ENCODE assay signal across 20 cellular contexts in genomic region chr12:49051777-49052438, GRCh38. TPM values are rescaled to one million over a fixed set of nuclear protein-coding genes. Genes with fewer than 3 reads are reported as not detected.
DNase-seq lines count a peak whose midpoint lies in the region; ATAC-seq and TF ChIP-seq lines count a peak whose summit lies in the region.
"Had no signal": no experiment of that assay in that cellular context is flagged by ENCODE, and none has a peak within 500 bp of the region (broad histone marks: within the 10 kb centered on the region; RNA-seq: fewer than 3 reads in every experiment).

No MANE protein-coding gene starts in this region.

- H3K4me3 Mint-ChIP-seq in MCF 10A (ENCODE audit: unreplicated experiment), result no peak overlapping the region
- no peak overlapping the region for H3K4me3 Mint-ChIP-seq in effector memory CD8-positive, alpha-beta T cell
- no peak overlapping the region for H3K4me3 Mint-ChIP-seq in natural killer cell treated with Interleukin-12 subunit alpha and Interleukin-12 subunit beta and Interleukin-15 and Interleukin-18, amount 100 ng/mL, for 72 hours
- H3K4me3 Mint-ChIP-seq: CD8-positive, alpha-beta memory T cell had no signal

- H3K4me1 Mint-ChIP-seq in MCF 10A (ENCODE audit: insufficient read depth, unreplicated experiment), result peaks cover 26% of the 10 kb centered on the region
- H3K4me1 Mint-ChIP-seq in effector memory CD8-positive, alpha-beta T cell (ENCODE audit: low read depth in 2 of 2), result peaks cover 26 to 45% of the 10 kb centered on the region in 2 donors
- peaks cover 24 to 49% of the 10 kb centered on the region in 2 donors for H3K4me1 Mint-ChIP-seq in natural killer cell treated with Interleukin-12 subunit alpha and Interleukin-12 subunit beta and Interleukin-15 and Interleukin-18, amount 100 ng/mL, for 72 hours (ENCODE audit: low read depth in 2 of 2)

- no peak overlapping the region for H3K27ac Mint-ChIP-seq in MCF 10A (ENCODE audit: low read depth, unreplicated experiment)
- peak overlapping the region; percentile 18 to 51 for H3K27ac Mint-ChIP-seq in effector memory CD8-positive, alpha-beta T cell
- H3K27ac Mint-ChIP-seq in natural killer cell treated with Interleukin-12 subunit alpha and Interleukin-12 subunit beta and Interleukin-15 and Interleukin-18, amount 100 ng/mL, for 72 hours, result no peak overlapping the region
- H3K27ac Mint-ChIP-seq: IgD-negative memory B cell had no signal

- no peaks in the 10 kb centered on the region for H3K9me3 Mint-ChIP-seq in MCF 10A (ENCODE audit: unreplicated experiment)
- H3K9me3 Mint-ChIP-seq in effector memory CD8-positive, alpha-beta T cell, result no peaks in the 10 kb centered on the region
- H3K9me3 Mint-ChIP-seq in natural killer cell treated with Interleukin-12 subunit alpha and Interleukin-12 subunit beta and Interleukin-15 and Interleukin-18, amount 100 ng/mL, for 72 hours, result no peaks in the 10 kb centered on the region
- H3K9me3 Mint-ChIP-seq: CD8-positive, alpha-beta memory T cell; IgD-negative memory B cell had no signal

- no peak overlapping the region for H3K4me2 ChIP-seq in mammary epithelial cell (ENCODE audit: insufficient read depth, low read depth, low read length)

- WGBS in mammary epithelial cell (ENCODE audit: low coverage, missing lambda C conversion rate), result 86% methylated on average over 10 of the region's 20 CpGs
- WGBS in aorta, 2 donors, result 87 to 89% methylated on average over 20 of the region's 20 CpGs

- POLR2A ChIA-PET in MCF 10A (lab: Yijun Ruan, JAX), result interaction anchor here (0.7 kb wide), 1 partner anchor 15 kb away, joined by 3 read pairs; no protein-coding TSS in a partner anchor

- H3K27me3 ChIP-seq in mammary epithelial cell (ENCODE audit: insufficient read depth, low read length), result no peaks in the 10 kb centered on the region
- no peaks in the 10 kb centered on the region for H3K27me3 ChIP-seq in aorta (ENCODE audit: control insufficient read depth in 1 of 2, insufficient read depth in 2 of 2, low read length in 1 of 2)

- H3K9me3 ChIP-seq in mammary epithelial cell (replicated peaks; ENCODE audit: insufficient read depth, low read length) (no peaks in the 10 kb centered on the region), aorta (ENCODE audit: control insufficient read depth, low read length) (no peaks in the 10 kb centered on the region)

- dilution Hi-C loops in mammary epithelial cell (cut with HindIII; ENCODE audit: low sequenced_read_pairs), result no loop called here

- BruUV-seq in mammary epithelial cell (replicated peaks; lab: Mats Ljungman, UMichigan) (TSS peak; percentile 24), MCF 10A (replicated peaks; lab: Mats Ljungman, UMichigan) (no TSS peak)

- in situ Hi-C loops in mammary epithelial cell (cut with MboI; ENCODE audit: low sequenced_read_pairs in 2 of 2), result no loop called here

- no peak overlapping the region for H3K9ac ChIP-seq in mammary epithelial cell (ENCODE audit: insufficient read depth, low read length)

- CTCF ChIA-PET in mammary epithelial cell (lab: Charles Lee; ENCODE audit: low non-redundant PET) (no interaction called here), MCF 10A (lab: Yijun Ruan, JAX) (no interaction called here)

- H2AFZ ChIP-seq in mammary epithelial cell (ENCODE audit: low read depth, low read length), result no peak overlapping the region

- DNase-seq in mammary epithelial cell, result no peak
- DNase-seq in MCF 10A (ENCODE audit: unreplicated experiment), result no peak
- DNase-seq in effector memory CD8-positive, alpha-beta T cell, result no peak
- DNase-seq in natural killer cell treated with Interleukin-12 subunit alpha and Interleukin-12 subunit beta and Interleukin-15 and Interleukin-18, amount 100 ng/mL, for 72 hours (ENCODE audit: low spot score), result peak; percentile 51
- peak; percentile 45 to 66 for DNase-seq in aorta
- no peak for DNase-seq in GM19238 (ENCODE audit: insufficient read length, low spot score)
- no peak for DNase-seq in activated CD4-positive, alpha-beta T cell treated with anti-CD3 and anti-CD28 coated beads for 48 hours
- no peak for DNase-seq in activated effector memory CD4-positive, alpha-beta T cell treated with anti-CD3 and anti-CD28 coated beads, Interleukin-2, amount 50 U/mL, for 16 hours
- DNase-seq: Calu3, DMS153, NCI-H1694, NCI-H2081, NCI-H2171 treated with DMSO at 0.1 percent for 48 hours, NCI-H446, NCI-H526, OCI-M1, SHP77 treated with DMSO at 0.1 percent for 48 hours had no signal

- H3K27ac ChIP-seq in mammary epithelial cell (ENCODE audit: insufficient read depth, low read depth, low read length) (no peak overlapping the region), aorta (ENCODE audit: low read depth in 1 of 2, low read length in 2 of 2) (no peak overlapping the region)

- peaks cover 76% of the 10 kb centered on the region for H3K79me2 ChIP-seq in mammary epithelial cell (ENCODE audit: insufficient read depth, low read length)

- H3K36me3 ChIP-seq in mammary epithelial cell (ENCODE audit: insufficient read depth, low read length) (peaks cover 34% of the 10 kb centered on the region), aorta (ENCODE audit: control insufficient read depth in 1 of 2, insufficient read depth in 2 of 2, low read length in 1 of 2) (peaks cover 3 to 13% of the 10 kb centered on the region in 2 donors)

- H3K27me3 Mint-ChIP-seq in MCF 10A (ENCODE audit: insufficient read depth, unreplicated experiment), result no peaks in the 10 kb centered on the region
- H3K27me3 Mint-ChIP-seq in effector memory CD8-positive, alpha-beta T cell, result no peaks in the 10 kb centered on the region
- H3K27me3 Mint-ChIP-seq in natural killer cell treated with Interleukin-12 subunit alpha and Interleukin-12 subunit beta and Interleukin-15 and Interleukin-18, amount 100 ng/mL, for 72 hours, result no peaks in the 10 kb centered on the region
- H3K27me3 Mint-ChIP-seq: CD8-positive, alpha-beta memory T cell had no signal

- no peak overlapping the region for H3K4me3 ChIP-seq in mammary epithelial cell (replicated peaks in 1 of 3; ENCODE audit: insufficient read depth in 1 of 3, low read depth in 2 of 3, low read length in 3 of 3)
- no peak overlapping the region for H3K4me3 ChIP-seq in aorta (ENCODE audit: low read length in 2 of 2)

- peaks cover 3% of the 10 kb centered on the region for H4K20me1 ChIP-seq in mammary epithelial cell (ENCODE audit: insufficient read depth, low read length)

- ATAC-seq in effector memory CD8-positive, alpha-beta T cell (replicated peaks), result no peak
- no peak for ATAC-seq in natural killer cell treated with Interleukin-12 subunit alpha and Interleukin-12 subunit beta and Interleukin-15 and Interleukin-18, amount 100 ng/mL, for 72 hours
- no peak for ATAC-seq in aorta (ENCODE audit: low FRiP score)

- TF ChIP-seq CTCF in mammary epithelial cell (conservative IDR thresholded peaks at IDR 0.05 in 1 of 2, IDR thresholded peaks at IDR 0.05 in 1 of 2; ENCODE audit: extremely low read depth in 1 of 2, insufficient read depth in 1 of 2, low read depth in 1 of 2, low read length in 2 of 2) (no peak), MCF 10A (IDR thresholded peaks at IDR 0.05; ENCODE audit: unreplicated experiment) (no peak)

- peaks cover 76% of the 10 kb centered on the region for H3K36me3 Mint-ChIP-seq in MCF 10A (ENCODE audit: insufficient read depth, unreplicated experiment)
- H3K36me3 Mint-ChIP-seq in effector memory CD8-positive, alpha-beta T cell (ENCODE audit: insufficient read depth), result peaks cover 71% of the 10 kb centered on the region
- H3K36me3 Mint-ChIP-seq in natural killer cell treated with Interleukin-12 subunit alpha and Interleukin-12 subunit beta and Interleukin-15 and Interleukin-18, amount 100 ng/mL, for 72 hours, result peaks cover 26% of the 10 kb centered on the region
- H3K36me3 Mint-ChIP-seq: IgD-negative memory B cell had no signal

- intact Hi-C loops in mammary epithelial cell (cut with micrococcal nuclease), result no loop called here
- intact Hi-C loops in MCF 10A (cut with micrococcal nuclease), result no loop called here
- intact Hi-C loops in aorta (cut with DNase I), result no loop called here

- peaks cover 10% of the 10 kb centered on the region for H3K4me1 ChIP-seq in mammary epithelial cell (ENCODE audit: insufficient read depth, low read length)
- H3K4me1 ChIP-seq in aorta (ENCODE audit: control insufficient read depth in 1 of 2, insufficient read depth in 2 of 2, low read length in 2 of 2), result no peaks in the 10 kb centered on the region

RNA-seq across cellular contexts. Expression of gene KMT2D, which starts 8.7 kb away (rescaled TPM):
- total RNA-seq in mammary epithelial cell, result 10 to 100 TPM; 30.7 to 78.0 TPM
- polyA plus RNA-seq in mammary epithelial cell, result 8.0 TPM
- 90.4 TPM for polyA minus RNA-seq in mammary epithelial cell
- total RNA-seq in MCF 10A (2022), result 76.9 and 92.5 TPM in 2 replicates
- total RNA-seq in natural killer cell treated with Interleukin-12 subunit alpha and Interleukin-12 subunit beta and Interleukin-15 and Interleukin-18, amount 100 ng/mL, for 72 hours, result 100 to 1,000 TPM; 120 to 199 TPM
- total RNA-seq in aorta, result 10 to 100 TPM; 88.6 to 97.4 TPM
- polyA plus RNA-seq in aorta, result 10 to 100 TPM; 11.5 to 14.4 TPM

RNA-seq across cellular contexts. Expression of gene RHEBL1, which starts 17.9 kb away (rescaled TPM):
- 1 to 10 TPM; 1.0 to 2.3 TPM for total RNA-seq in mammary epithelial cell
- 1.9 TPM for polyA plus RNA-seq in mammary epithelial cell
- not detected for polyA minus RNA-seq in mammary epithelial cell
- 0.35 and 0.93 TPM in 2 replicates for total RNA-seq in MCF 10A (2022)
- total RNA-seq in natural killer cell treated with Interleukin-12 subunit alpha and Interleukin-12 subunit beta and Interleukin-15 and Interleukin-18, amount 100 ng/mL, for 72 hours, result 10 to 100 TPM; 21.9 to 28.9 TPM
- total RNA-seq in aorta, result 1 to 10 TPM in 1 of 2 donors, under 1 TPM in 1; 0.55 to 1.1 TPM
- polyA plus RNA-seq in aorta, result 1 to 10 TPM; 1.3 to 2.4 TPM

RNA-seq across cellular contexts. Expression of gene PRKAG1, which starts 33.3 kb away (rescaled TPM):
- total RNA-seq in mammary epithelial cell (10 to 100 TPM; 56.7 to 84.8 TPM), MCF 10A (2022) (80.3 and 84.6 TPM in 2 replicates), aorta (10 to 100 TPM; 44.8 to 50.6 TPM)
- polyA plus RNA-seq in mammary epithelial cell (89.0 TPM), aorta (10 to 100 TPM; 48.0 to 57.1 TPM)
- polyA minus RNA-seq in mammary epithelial cell, result 73.9 TPM
- total RNA-seq in natural killer cell treated with Interleukin-12 subunit alpha and Interleukin-12 subunit beta and Interleukin-15 and Interleukin-18, amount 100 ng/mL, for 72 hours, result 10 to 100 TPM; 63.4 to 70.3 TPM

RNA-seq across cellular contexts. Expression of gene DHH, which starts 42.7 kb away (rescaled TPM):
- total RNA-seq in mammary epithelial cell (under 1 TPM in 1 of 2 donors, not detected in 1; under 0.01 TPM), MCF 10A (2022) (not detected in 2 replicates), aorta (1 to 10 TPM; 1.3 to 3.6 TPM)
- polyA plus RNA-seq in mammary epithelial cell (not detected), aorta (under 1 TPM in 1 of 2 donors, not detected in 1; 0.33 TPM)
- not detected for polyA minus RNA-seq in mammary epithelial cell
- total RNA-seq in natural killer cell treated with Interleukin-12 subunit alpha and Interleukin-12 subunit beta and Interleukin-15 and Interleukin-18, amount 100 ng/mL, for 72 hours, result under 1 TPM; 0.24 to 0.31 TPM
- total RNA-seq: Calu3, RPMI7951 had no signal
- polyA plus RNA-seq: CD8-positive, alpha-beta memory T cell; IgD-negative memory B cell had no signal

RNA-seq across cellular contexts. Expression of gene DDN, which starts 52.7 kb away (rescaled TPM):
- under 1 TPM; 0.33 to 0.52 TPM for total RNA-seq in mammary epithelial cell
- 0.09 TPM for polyA plus RNA-seq in mammary epithelial cell
- polyA minus RNA-seq in mammary epithelial cell, result not detected
- 0.28 and 0.47 TPM in 2 replicates for total RNA-seq in MCF 10A (2022)
- total RNA-seq in natural killer cell treated with Interleukin-12 subunit alpha and Interleukin-12 subunit beta and Interleukin-15 and Interleukin-18, amount 100 ng/mL, for 72 hours, result 1 to 10 TPM in 1 of 2 donors, under 1 TPM in 1; 0.48 to 1.1 TPM
- under 1 TPM in 1 of 2 donors, not detected in 1; 0.10 TPM for total RNA-seq in aorta
- polyA plus RNA-seq in aorta, result under 1 TPM in 1 of 2 donors, not detected in 1; 0.50 TPM
- total RNA-seq: RPMI7951 had no signal
- polyA plus RNA-seq: CD8-positive, alpha-beta memory T cell; IgD-negative memory B cell had no signal

Comparison
In these comparisons a context has a peak if more than half of its experiments do, and no peak if none do; other contexts are left out.
1. DNase-seq: peak in natural killer cell treated with Interleukin-12 subunit alpha and Interleukin-12 subunit beta and Interleukin-15 and Interleukin-18, amount 100 ng/mL, for 72 hours (single experiment) and aorta (2 of 2); none in mammary epithelial cell (single experiment), MCF 10A (single experiment), effector memory CD8-positive, alpha-beta T cell (0 of 3), GM19238 (single experiment), activated CD4-positive, alpha-beta T cell treated with anti-CD3 and anti-CD28 coated beads for 48 hours (single experiment) and activated effector memory CD4-positive, alpha-beta T cell treated with anti-CD3 and anti-CD28 coated beads, Interleukin-2, amount 50 U/mL, for 16 hours (single experiment).
2. H3K27ac Mint-ChIP-seq: peak in effector memory CD8-positive, alpha-beta T cell (2 of 2); none in MCF 10A (single experiment) and natural killer cell treated with Interleukin-12 subunit alpha and Interleukin-12 subunit beta and Interleukin-15 and Interleukin-18, amount 100 ng/mL, for 72 hours (0 of 2).
3. RNA of gene RHEBL1, which starts 17.9 kb away (total RNA-seq): 21.9 to 28.9 TPM in natural killer cell treated with Interleukin-12 subunit alpha and Interleukin-12 subunit beta and Interleukin-15 and Interleukin-18, amount 100 ng/mL, for 72 hours; 1.0 to 2.3 TPM in mammary epithelial cell, 0.55 to 1.1 TPM in aorta and 0.35 to 0.93 TPM in MCF 10A; every median in the first group is over 4 times any median in the second.